9 cellular contexts compared by ENCODE assay signal in genomic region chr5:14172149-14172795, GRCh38. TPM values are rescaled to one million over a fixed set of nuclear protein-coding genes. Genes with fewer than 3 reads are reported as not detected.
A peak's percentile ranks its signal among the peaks of the same experiment; 100 is the strongest.
DNase-seq lines count a peak whose midpoint lies in the region; ATAC-seq lines count a peak whose summit lies in the region.
"Had no signal": no experiment of that assay in that cellular context is flagged by ENCODE, and none has a peak within 500 bp of the region (broad histone marks: within the 10 kb centered on the region; RNA-seq: fewer than 3 reads in every experiment).

No MANE protein-coding gene starts in this region.

- no peak overlapping the region for H3K4me3 ChIP-seq in mesodermal cell (ENCODE audit: extremely low read depth, insufficient read depth, low read length, poor library complexity, severe bottlenecking)

- ATAC-seq in GM18858 (IDR thresholded peaks at IDR 0.05; ENCODE audit: unreplicated experiment) (peak; percentile 56), GM21737 (IDR thresholded peaks at IDR 0.05; ENCODE audit: unreplicated experiment) (peak; percentile 35), HG03520 (IDR thresholded peaks at IDR 0.05; ENCODE audit: unreplicated experiment) (peak; percentile 41)

- no peaks in the 10 kb centered on the region for H3K9me3 ChIP-seq in mesodermal cell (ENCODE audit: control insufficient read depth, low read length)

- WGBS in mesodermal cell (ENCODE audit: insufficient coverage in 2 of 2), 2 experiments: 95 to 100% methylated on average over 3 to 4 of the region's 5 CpGs

- DNase-seq in D341Med (ENCODE audit: low spot score): no peak
- no peak for DNase-seq in NCI-H1048 (lab: John Stamatoyannopoulos, UW)
- no peak for DNase-seq in cortex of kidney (lab: John Stamatoyannopoulos, UW)
- DNase-seq in cardiac septum (ENCODE audit: low spot score): no peak
- DNase-seq: activated naive CD4-positive, alpha-beta T cell treated with anti-CD3 and anti-CD28 coated beads, Interleukin-2, amount 10 ng/mL, durations not matched to agents 7 days and 5 days had no signal

- H3K4me1 ChIP-seq in mesodermal cell (ENCODE audit: control insufficient read depth, insufficient read depth, low read length, poor library complexity, severe bottlenecking): peaks cover 68% of the 10 kb centered on the region

- peak overlapping the region; percentile 47 for H3K27ac ChIP-seq in mesodermal cell (ENCODE audit: low read depth, low read length, severe bottlenecking)

- intact Hi-C loops in cardiac septum (cut with DNase I): no loop called here

- peaks cover 4% of the 10 kb centered on the region for H3K36me3 ChIP-seq in mesodermal cell (ENCODE audit: control insufficient read depth, insufficient read depth, low read length)

RNA-seq across cellular contexts. Expression of gene TRIO, which starts 29.1 kb away (rescaled TPM):
- 49.7 TPM for polyA plus RNA-seq in mesodermal cell (2013, experiment 1 of 2)
- polyA plus RNA-seq in mesodermal cell (2013, experiment 2 of 2): 42.9 TPM
- 89.8 TPM for total RNA-seq in cardiac septum
